Comparison of ENCODE assay signal across 18 cellular contexts in genomic region chr1:20404466-20404865, GRCh38.
DNase-seq lines count a peak whose midpoint lies in the region; ATAC-seq and TF ChIP-seq lines count a peak whose summit lies in the region.
"Had no signal": no experiment of that assay in that cellular context is flagged by ENCODE, and none has a peak within 500 bp of the region (broad histone marks: within the 10 kb centered on the region; RNA-seq: fewer than 3 reads in every experiment).

No MANE protein-coding gene starts in this region.

- H3K4me3 ChIP-seq in endodermal cell (ENCODE audit: low read length), result no peak overlapping the region
- H3K4me3 ChIP-seq: breast epithelium, left lung, tibial nerve had no signal

- no peak overlapping the region for H2BK12ac ChIP-seq in H9 (ENCODE audit: insufficient read length, low read depth, low read length)

- H2BK120ac ChIP-seq in H9 (ENCODE audit: low read depth, low read length, poor library complexity, severe bottlenecking), result no peak overlapping the region

- H3K23me2 ChIP-seq in H9 (ENCODE audit: insufficient read length, low read depth, low read length, poor library complexity, severe bottlenecking), result no peaks in the 10 kb centered on the region

- ATAC-seq in CD4-positive, alpha-beta T cell (ENCODE audit: poor library complexity), result no peak
- ATAC-seq: activated naive CD8-positive, alpha-beta T cell treated with anti-CD3 and anti-CD28 coated beads, Interleukin-2, amount 50 U/mL, for 24 hours; left lung; Panc1; stimulated activated naive CD8-positive, alpha-beta T cell treated with anti-CD3 and anti-CD28 coated beads, Interleukin-15, Interleukin-2, amounts not matched to agents 100 U/mL and 50 U/mL, for 24 hours had no signal

- no peaks in the 10 kb centered on the region for H3K9me3 ChIP-seq in H9 (ENCODE audit: control insufficient read depth, low read depth, low read length)
- no peaks in the 10 kb centered on the region for H3K9me3 ChIP-seq in endodermal cell (ENCODE audit: control insufficient read depth, low read length)
- H3K9me3 ChIP-seq in CD4-positive, alpha-beta T cell (ENCODE audit: control insufficient read depth, low read length), result no peaks in the 10 kb centered on the region
- H3K9me3 ChIP-seq: breast epithelium, left lung, SK-N-SH, tibial nerve had no signal

- TF ChIP-seq CTCF in H9 (conservative IDR thresholded peaks at IDR 0.05) (no peak), endodermal cell (conservative IDR thresholded peaks at IDR 0.05) (no peak)
- no peak for TF ChIP-seq CTCF in CD4-positive, alpha-beta T cell (IDR thresholded peaks at IDR 0.05)

- no peak overlapping the region for H3K23ac ChIP-seq in H9 (ENCODE audit: insufficient read length, low read depth, low read length)

- intact Hi-C loops in posterior cingulate gyrus (cut with DNase I), result no loop called here
- intact Hi-C loops in CD4-positive, alpha-beta T cell (cut with DNase I, micrococcal nuclease), result no loop called here

- H4K8ac ChIP-seq in H9 (replicated peaks; ENCODE audit: insufficient read length, low read depth, low read length), result no peak overlapping the region

- peaks cover 0 to 14% of the 10 kb centered on the region in 2 experiments; a peak in 2 of 5 replicates for H3K9me3 Mint-ChIP-seq in H9
- no peaks in the 10 kb centered on the region for H3K9me3 Mint-ChIP-seq in endodermal cell
- no peaks in the 10 kb centered on the region for H3K9me3 Mint-ChIP-seq in CD4-positive, alpha-beta T cell
- H3K9me3 Mint-ChIP-seq: activated naive CD8-positive, alpha-beta T cell treated with anti-CD3 and anti-CD28 coated beads, Interleukin-2, amount 50 U/mL, for 24 hours; activated T-helper 2 cell treated with anti-CD3 and anti-CD28 coated beads, Interferon-gamma antibody, Interleukin-2, Interleukin-4, amounts not matched to agents 10 μg/mL and 5 μg/mL and 100 μg/mL, durations not matched to agents 14 hours and 24 hours and 36 hours had no signal

- no peak overlapping the region for H2BK5ac ChIP-seq in H9 (ENCODE audit: insufficient read length, low read length)

- H4K20me1 ChIP-seq in H9 (ENCODE audit: control insufficient read depth, insufficient read depth, insufficient read length), result no peaks in the 10 kb centered on the region

- H3K4me3 Mint-ChIP-seq in H9 (no peak overlapping the region), endodermal cell (no peak overlapping the region)
- H3K4me3 Mint-ChIP-seq in CD4-positive, alpha-beta T cell, result no peak overlapping the region
- H3K4me3 Mint-ChIP-seq: activated naive CD8-positive, alpha-beta T cell treated with anti-CD3 and anti-CD28 coated beads, Interleukin-2, amount 50 U/mL, for 24 hours had no signal

- H3K4ac ChIP-seq in H9 (ENCODE audit: low read depth, low read length), result no peak overlapping the region

- H2BK20ac ChIP-seq in H9 (ENCODE audit: low read depth, low read length, poor library complexity, severe bottlenecking), result no peak overlapping the region

- TF ChIP-seq POLR2A in Raji (IDR thresholded peaks at IDR 0.05; ENCODE audit: insufficient read depth, low read depth, low read length), result peak; percentile 48; the same call in 1 of the 2 replicates

- no peak overlapping the region for H3K56ac ChIP-seq in H9 (ENCODE audit: insufficient read length, low read depth, low read length)

- H3K27me3 ChIP-seq in H9 (ENCODE audit: insufficient read depth, low read length) (peaks cover 49% of the 10 kb centered on the region), endodermal cell (ENCODE audit: control insufficient read depth, insufficient read depth, low read length, poor library complexity, severe bottlenecking) (peaks cover 85% of the 10 kb centered on the region)
- peaks cover 49% of the 10 kb centered on the region for H3K27me3 ChIP-seq in CD4-positive, alpha-beta T cell (ENCODE audit: control insufficient read depth, insufficient read depth, low read length)
- H3K27me3 ChIP-seq: breast epithelium had no signal

- H2AK5ac ChIP-seq in H9 (ENCODE audit: insufficient read length, low read length), result no peak overlapping the region

- no peak overlapping the region for H4K5ac ChIP-seq in H9 (ENCODE audit: insufficient read length, low read depth, low read length)

- H3K27ac ChIP-seq in H9 (ENCODE audit: insufficient read length, low read depth, low read length), result no peak overlapping the region
- H3K27ac ChIP-seq in endodermal cell (ENCODE audit: low read depth, low read length), result no peak overlapping the region
- H3K27ac ChIP-seq in CD4-positive, alpha-beta T cell (ENCODE audit: low read depth, low read length), result no peak overlapping the region
- H3K27ac ChIP-seq: breast epithelium, left lung, tibial nerve had no signal

- no peak overlapping the region for H2BK15ac ChIP-seq in H9 (ENCODE audit: low read depth, low read length)

- H3K79me1 ChIP-seq in H9 (ENCODE audit: insufficient read depth, low read depth, low read length, poor library complexity, severe bottlenecking), result no peaks in the 10 kb centered on the region

- H3K18ac ChIP-seq in H9 (ENCODE audit: insufficient read length, low read depth, low read length), result no peak overlapping the region

- H3T11ph ChIP-seq in H9 (ENCODE audit: low read length), result no peak overlapping the region

- H3K4me1 Mint-ChIP-seq in H9 (peaks cover 18 to 28% of the 10 kb centered on the region in 2 experiments), endodermal cell (peaks cover 43% of the 10 kb centered on the region)
- H3K4me1 Mint-ChIP-seq in CD4-positive, alpha-beta T cell (ENCODE audit: low read depth), result no peaks in the 10 kb centered on the region
- H3K4me1 Mint-ChIP-seq: activated naive CD8-positive, alpha-beta T cell treated with anti-CD3 and anti-CD28 coated beads, Interleukin-2, amount 50 U/mL, for 24 hours had no signal

- peaks cover 100% of the 10 kb centered on the region for H3K27me3 Mint-ChIP-seq in H9 (ENCODE audit: low read depth)
- peaks cover 99% of the 10 kb centered on the region for H3K27me3 Mint-ChIP-seq in endodermal cell (ENCODE audit: insufficient read depth)
- H3K27me3 Mint-ChIP-seq in CD4-positive, alpha-beta T cell, result peaks cover 73% of the 10 kb centered on the region

- peak; percentile 39 for DNase-seq in H9
- peak; percentile 71 for DNase-seq in endodermal cell
- peak in 6 of 10 donors; percentile 52 to 94 (median 82) for DNase-seq in posterior cingulate gyrus
- no peak for DNase-seq in CD4-positive, alpha-beta T cell
- DNase-seq in midbrain (lab: John Stamatoyannopoulos, UW), result no peak
- no peak for DNase-seq in NCI-H2029 treated with DMSO at 0.1 percent for 48 hours (lab: John Stamatoyannopoulos, UW)
- DNase-seq: activated naive CD8-positive, alpha-beta T cell treated with anti-CD3 and anti-CD28 coated beads, Interleukin-2, amount 50 U/mL, for 24 hours; AML-193; left lung; NCI-H2227 treated with DMSO at 0.1 percent for 48 hours; NCI-H82; SK-N-SH; stimulated activated naive CD8-positive, alpha-beta T cell treated with anti-CD3 and anti-CD28 coated beads, Interleukin-15, Interleukin-2, amounts not matched to agents 100 U/mL and 50 U/mL, for 24 hours had no signal

- H3K4me2 ChIP-seq in H9 (ENCODE audit: insufficient read depth, insufficient read length, low read length), result no peak overlapping the region
- H3K4me2 ChIP-seq: SK-N-SH had no signal

- POLR2A ChIA-PET in CD4-positive, alpha-beta T cell (lab: Charles Lee), result no interaction called here

- H3K9ac ChIP-seq in H9 (ENCODE audit: extremely low read depth, insufficient read length, low read length), result no peak overlapping the region
- no peak overlapping the region for H3K9ac ChIP-seq in endodermal cell (ENCODE audit: extremely low read depth, low read length, poor library complexity, severe bottlenecking)
- H3K9ac ChIP-seq: SK-N-SH had no signal

- no peaks in the 10 kb centered on the region for H3K36me3 ChIP-seq in endodermal cell (ENCODE audit: control insufficient read depth, insufficient read depth, low read length)
- H3K36me3 ChIP-seq: breast epithelium, left lung, tibial nerve had no signal

- H3K4me1 ChIP-seq in H9 (ENCODE audit: insufficient read depth, low read length) (no peaks in the 10 kb centered on the region), endodermal cell (ENCODE audit: control insufficient read depth, insufficient read depth, low read length) (peaks cover 7% of the 10 kb centered on the region)
- H3K4me1 ChIP-seq: breast epithelium, left lung had no signal

- H3K27ac Mint-ChIP-seq in H9 (no peak overlapping the region), endodermal cell (no peak overlapping the region)
- no peak overlapping the region for H3K27ac Mint-ChIP-seq in CD4-positive, alpha-beta T cell
- H3K27ac Mint-ChIP-seq: activated naive CD8-positive, alpha-beta T cell treated with anti-CD3 and anti-CD28 coated beads, Interleukin-2, amount 50 U/mL, for 24 hours; activated T-helper 2 cell treated with anti-CD3 and anti-CD28 coated beads, Interferon-gamma antibody, Interleukin-2, Interleukin-4, amounts not matched to agents 10 μg/mL and 5 μg/mL and 100 μg/mL, durations not matched to agents 14 hours and 24 hours and 36 hours had no signal

- no peak overlapping the region for H2AFZ ChIP-seq in H9 (ENCODE audit: low read length)

- no peaks in the 10 kb centered on the region for H3K79me2 ChIP-seq in H9 (ENCODE audit: insufficient read depth, low read length)

- no CpG with 5 or more reads among the region's 9 CpGs for WGBS in H9 (ENCODE audit: extremely low coverage, insufficient read length, low lambda C conversion rate)
- 42 to 51% methylated on average over 2 to 9 of the region's 9 CpGs for WGBS in endodermal cell (ENCODE audit: insufficient coverage in 1 of 2, insufficient read length in 1 of 2), 2 experiments

- CTCF ChIA-PET in CD4-positive, alpha-beta T cell (lab: Charles Lee), result no interaction called here

- no peak overlapping the region for H4K91ac ChIP-seq in H9 (ENCODE audit: insufficient read length, low read depth, low read length)

- no peaks in the 10 kb centered on the region for H3K36me3 Mint-ChIP-seq in H9 (ENCODE audit: insufficient read depth in 1 of 3, low read depth in 3 of 3)
- H3K36me3 Mint-ChIP-seq in endodermal cell (ENCODE audit: low read depth), result no peaks in the 10 kb centered on the region
- no peaks in the 10 kb centered on the region for H3K36me3 Mint-ChIP-seq in CD4-positive, alpha-beta T cell (ENCODE audit: low read depth)

- H3K14ac ChIP-seq in H9 (ENCODE audit: insufficient read depth, low read length), result no peak overlapping the region

Comparison
In these comparisons a context has a peak if more than half of its experiments do, and no peak if none do; other contexts are left out.
1. DNase-seq: peak in H9 (single experiment), endodermal cell (single experiment) and posterior cingulate gyrus (6 of 10); none in CD4-positive, alpha-beta T cell (0 of 10), midbrain (single experiment) and NCI-H2029 treated with DMSO at 0.1 percent for 48 hours (single experiment).